In the genomic region with DNA sequence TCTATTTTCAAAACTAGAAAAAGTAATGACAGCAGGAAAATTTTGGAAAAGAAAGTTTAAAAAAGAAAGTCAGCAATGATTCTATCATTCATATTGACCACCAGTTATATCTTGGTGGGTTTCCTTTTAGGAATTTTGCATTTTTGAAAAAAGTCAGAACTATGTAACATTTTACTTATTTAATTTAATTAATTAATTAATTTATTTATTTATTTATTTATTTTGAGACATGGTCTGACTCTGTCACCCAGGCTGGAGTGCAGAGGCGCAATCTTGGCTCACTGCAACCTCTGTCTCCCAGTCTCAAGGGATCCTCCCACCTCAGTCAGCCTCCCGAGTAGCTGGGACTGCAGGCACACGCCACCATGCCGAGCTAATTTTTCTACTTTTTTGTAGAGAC, we compare ENCODE assay signal across 39 cellular contexts.
"Had no signal": no experiment of that assay in that cellular context is flagged by ENCODE, and none has a peak within 500 bp of the region (broad histone marks: within the 10 kb centered on the region; RNA-seq: fewer than 3 reads in every experiment).

No MANE protein-coding gene starts in this region.

- H3K4me3 Mint-ChIP-seq: activated CD4-positive, alpha-beta memory T cell treated with anti-CD3 and anti-CD28 coated beads, Interleukin-2, amount 10 ng/mL, durations not matched to agents 7 days and 5 days; activated CD4-positive, alpha-beta T cell treated with anti-CD3 and anti-CD28 coated beads for 36 hours; activated CD4-positive, alpha-beta T cell treated with anti-CD3 and anti-CD28 coated beads, Interleukin-2, amount 10 ng/mL, durations not matched to agents 7 days and 5 days; activated CD8-positive, alpha-beta memory T cell treated with anti-CD3 and anti-CD28 coated beads, Interleukin-2, amount 10 ng/mL, durations not matched to agents 7 days and 5 days; activated CD8-positive, alpha-beta T cell treated with anti-CD3 and anti-CD28 coated beads, Interleukin-2, amount 10 ng/mL, durations not matched to agents 7 days and 5 days; activated naive CD4-positive, alpha-beta T cell treated with anti-CD3 and anti-CD28 coated beads, Interleukin-2, amount 10 ng/mL, durations not matched to agents 7 days and 5 days; activated naive CD4-positive, alpha-beta T cell treated with anti-CD3 and anti-CD28 coated beads, Interleukin-2, amount 50 U/mL, for 24 hours; activated naive CD8-positive, alpha-beta T cell; activated naive CD8-positive, alpha-beta T cell treated with anti-CD3 and anti-CD28 coated beads, Interleukin-2, amount 10 ng/mL, durations not matched to agents 7 days and 5 days; activated naive CD8-positive, alpha-beta T cell treated with anti-CD3 and anti-CD28 coated beads, Interleukin-2, amount 50 U/mL, for 24 hours; activated T-cell treated with anti-CD3 and anti-CD28 coated beads, Interleukin-2, amount 50 U/mL, for 24 hours; brain; central memory CD8-positive, alpha-beta T cell; T-helper 1 cell treated with Interleukin-12 subunit alpha and Interleukin-12 subunit beta and Interleukin-4 antibody, amounts not matched to agents 30 μg/mL and 1 μg/mL, for 36 hours; T-helper 2 cell treated with Interferon-gamma antibody and Interleukin-4, amounts not matched to agents 5 μg/mL and 100 μg/mL, for 36 hours had no signal

- H3K9me3 Mint-ChIP-seq: activated CD4-positive, alpha-beta memory T cell treated with anti-CD3 and anti-CD28 coated beads, Interleukin-2, amount 10 ng/mL, durations not matched to agents 7 days and 5 days; activated CD4-positive, alpha-beta T cell treated with anti-CD3 and anti-CD28 coated beads, Interleukin-2, amount 10 ng/mL, durations not matched to agents 7 days and 5 days; activated naive CD4-positive, alpha-beta T cell treated with anti-CD3 and anti-CD28 coated beads, Interleukin-2, amount 10 ng/mL, durations not matched to agents 7 days and 5 days; activated naive CD4-positive, alpha-beta T cell treated with anti-CD3 and anti-CD28 coated beads, Interleukin-2, amount 50 U/mL, for 24 hours; activated naive CD8-positive, alpha-beta T cell treated with anti-CD3 and anti-CD28 coated beads, Interleukin-2, amount 10 ng/mL, durations not matched to agents 7 days and 5 days; activated naive CD8-positive, alpha-beta T cell treated with anti-CD3 and anti-CD28 coated beads, Interleukin-2, amount 50 U/mL, for 24 hours; activated T-cell treated with anti-CD3 and anti-CD28 coated beads, Interleukin-2, amount 50 U/mL, for 24 hours; activated T-helper 2 cell treated with anti-CD3 and anti-CD28 coated beads, Interferon-gamma antibody, Interleukin-2, Interleukin-4, amounts not matched to agents 10 μg/mL and 5 μg/mL and 100 μg/mL, durations not matched to agents 14 hours and 24 hours and 36 hours; central memory CD8-positive, alpha-beta T cell; T-helper 1 cell treated with Interleukin-12 subunit alpha and Interleukin-12 subunit beta and Interleukin-4 antibody, amounts not matched to agents 30 μg/mL and 1 μg/mL, for 36 hours; T-helper 2 cell treated with Interferon-gamma antibody and Interleukin-4, amounts not matched to agents 5 μg/mL and 100 μg/mL, for 36 hours had no signal

- H3K27me3 Mint-ChIP-seq: activated naive CD4-positive, alpha-beta T cell treated with anti-CD3 and anti-CD28 coated beads, Interleukin-2, amount 50 U/mL, for 24 hours had no signal

- H3K36me3 ChIP-seq: ascending aorta, cardiac muscle cell had no signal

- H3K4me3 ChIP-seq: ascending aorta, cardiac muscle cell had no signal

- H3K27me3 ChIP-seq: ascending aorta, cardiac muscle cell had no signal

- H3K9me3 ChIP-seq: ascending aorta had no signal

- ATAC-seq: activated CD4-positive, alpha-beta T cell treated with anti-CD3 and anti-CD28 coated beads for 36 hours; activated CD4-positive, CD25-positive, alpha-beta regulatory T cell treated with anti-CD3 and anti-CD28 coated beads, Interleukin-2, amount 50 U/mL, for 24 hours; activated CD8-positive, alpha-beta memory T cell treated with anti-CD3 and anti-CD28 coated beads, Interleukin-2, amount 10 ng/mL, durations not matched to agents 7 days and 5 days; activated CD8-positive, alpha-beta T cell treated with anti-CD3 and anti-CD28 coated beads, Interleukin-2, amount 10 ng/mL, durations not matched to agents 7 days and 5 days; activated naive CD8-positive, alpha-beta T cell treated with anti-CD3 and anti-CD28 coated beads, Interleukin-2, amount 50 U/mL, for 24 hours had no signal

- H3K4me1 ChIP-seq: ascending aorta had no signal

- H3K27ac ChIP-seq: ascending aorta, cardiac muscle cell, VCaP had no signal

- H3K27ac Mint-ChIP-seq: activated CD4-positive, alpha-beta memory T cell treated with anti-CD3 and anti-CD28 coated beads, Interleukin-2, amount 10 ng/mL, durations not matched to agents 7 days and 5 days; activated CD4-positive, alpha-beta T cell treated with anti-CD3 and anti-CD28 coated beads for 36 hours; activated CD4-positive, alpha-beta T cell treated with anti-CD3 and anti-CD28 coated beads, Interleukin-2, amount 10 ng/mL, durations not matched to agents 7 days and 5 days; activated CD8-positive, alpha-beta memory T cell treated with anti-CD3 and anti-CD28 coated beads, Interleukin-2, amount 10 ng/mL, durations not matched to agents 7 days and 5 days; activated CD8-positive, alpha-beta T cell treated with anti-CD3 and anti-CD28 coated beads, Interleukin-2, amount 10 ng/mL, durations not matched to agents 7 days and 5 days; activated naive CD4-positive, alpha-beta T cell treated with anti-CD3 and anti-CD28 coated beads, Interleukin-2, amount 10 ng/mL, durations not matched to agents 7 days and 5 days; activated naive CD4-positive, alpha-beta T cell treated with anti-CD3 and anti-CD28 coated beads, Interleukin-2, amount 50 U/mL, for 24 hours; activated naive CD8-positive, alpha-beta T cell; activated naive CD8-positive, alpha-beta T cell treated with anti-CD3 and anti-CD28 coated beads, Interleukin-2, amount 10 ng/mL, durations not matched to agents 7 days and 5 days; activated naive CD8-positive, alpha-beta T cell treated with anti-CD3 and anti-CD28 coated beads, Interleukin-2, amount 50 U/mL, for 24 hours; activated T-cell treated with anti-CD3 and anti-CD28 coated beads, Interleukin-2, amount 50 U/mL, for 24 hours; activated T-helper 2 cell treated with anti-CD3 and anti-CD28 coated beads, Interferon-gamma antibody, Interleukin-2, Interleukin-4, amounts not matched to agents 10 μg/mL and 5 μg/mL and 100 μg/mL, durations not matched to agents 14 hours and 24 hours and 36 hours; brain; T-helper 1 cell treated with Interleukin-12 subunit alpha and Interleukin-12 subunit beta and Interleukin-4 antibody, amounts not matched to agents 30 μg/mL and 1 μg/mL, for 36 hours; T-helper 2 cell treated with Interferon-gamma antibody and Interleukin-4, amounts not matched to agents 5 μg/mL and 100 μg/mL, for 36 hours had no signal

- H3K36me3 Mint-ChIP-seq: activated CD8-positive, alpha-beta memory T cell treated with anti-CD3 and anti-CD28 coated beads, Interleukin-2, amount 10 ng/mL, durations not matched to agents 7 days and 5 days; activated naive CD4-positive, alpha-beta T cell treated with anti-CD3 and anti-CD28 coated beads, Interleukin-2, amount 10 ng/mL, durations not matched to agents 7 days and 5 days; activated naive CD4-positive, alpha-beta T cell treated with anti-CD3 and anti-CD28 coated beads, Interleukin-2, amount 50 U/mL, for 24 hours; activated naive CD8-positive, alpha-beta T cell treated with anti-CD3 and anti-CD28 coated beads, Interleukin-2, amount 10 ng/mL, durations not matched to agents 7 days and 5 days; brain had no signal

- FAIRE-seq: bronchial epithelial cell, TTC549 had no signal

- DNase-seq: activated CD4-positive, alpha-beta memory T cell treated with anti-CD3 and anti-CD28 coated beads, Interleukin-2, amount 10 ng/mL, durations not matched to agents 7 days and 5 days; activated CD4-positive, alpha-beta T cell treated with anti-CD3 and anti-CD28 coated beads for 1 hour; activated CD4-positive, alpha-beta T cell treated with anti-CD3 and anti-CD28 coated beads for 36 hours; activated CD4-positive, alpha-beta T cell treated with anti-CD3 and anti-CD28 coated beads for 48 hours; activated CD4-positive, alpha-beta T cell treated with anti-CD3 and anti-CD28 coated beads, Interleukin-2, amount 10 ng/mL, durations not matched to agents 7 days and 5 days; activated CD4-positive, alpha-beta T cell treated with anti-CD3 and anti-CD28 coated beads, Interleukin-2, amount 50 U/mL, for 48 hours; activated CD4-positive, CD25-positive, alpha-beta regulatory T cell; activated CD8-positive, alpha-beta memory T cell treated with anti-CD3 and anti-CD28 coated beads for 24 hours; activated CD8-positive, alpha-beta memory T cell treated with anti-CD3 and anti-CD28 coated beads, Interleukin-2, amount 10 ng/mL, durations not matched to agents 7 days and 5 days; activated CD8-positive, alpha-beta memory T cell treated with anti-CD3 and anti-CD28 coated beads, Interleukin-2, amount 50 U/mL, for 48 hours; activated CD8-positive, alpha-beta T cell treated with anti-CD3 and anti-CD28 coated beads, Interleukin-2, amount 10 ng/mL, durations not matched to agents 7 days and 5 days; activated effector memory CD4-positive, alpha-beta T cell treated with Interleukin-2 at 50 U/mL for 16 hours; activated gamma-delta T cell; activated naive CD4-positive, alpha-beta T cell treated with anti-CD3 and anti-CD28 coated beads, Interleukin-2, amount 10 ng/mL, durations not matched to agents 7 days and 5 days; activated naive CD4-positive, alpha-beta T cell treated with Interleukin-2 at 50 U/mL for 16 hours; activated naive CD8-positive, alpha-beta T cell treated with anti-CD3 and anti-CD28 coated beads, Interleukin-2, amount 10 ng/mL, durations not matched to agents 7 days and 5 days; activated naive CD8-positive, alpha-beta T cell treated with anti-CD3 and anti-CD28 coated beads, Interleukin-2, amount 50 U/mL, for 24 hours; activated T-cell treated with anti-CD3 and anti-CD28 coated beads, Interleukin-2, amount 50 U/mL, for 24 hours; activated T-cell treated with anti-CD3 and anti-CD28 coated beads, Interleukin-2, amount 50 U/mL, for 48 hours; amygdala; anterior cingulate cortex; caudate nucleus; cerebellar nuclear complex; T-helper 1 cell; T-helper 2 cell; T-helper 9 cell had no signal
